Comparison of ENCODE assay signal across 17 cellular contexts in the genomic region with DNA sequence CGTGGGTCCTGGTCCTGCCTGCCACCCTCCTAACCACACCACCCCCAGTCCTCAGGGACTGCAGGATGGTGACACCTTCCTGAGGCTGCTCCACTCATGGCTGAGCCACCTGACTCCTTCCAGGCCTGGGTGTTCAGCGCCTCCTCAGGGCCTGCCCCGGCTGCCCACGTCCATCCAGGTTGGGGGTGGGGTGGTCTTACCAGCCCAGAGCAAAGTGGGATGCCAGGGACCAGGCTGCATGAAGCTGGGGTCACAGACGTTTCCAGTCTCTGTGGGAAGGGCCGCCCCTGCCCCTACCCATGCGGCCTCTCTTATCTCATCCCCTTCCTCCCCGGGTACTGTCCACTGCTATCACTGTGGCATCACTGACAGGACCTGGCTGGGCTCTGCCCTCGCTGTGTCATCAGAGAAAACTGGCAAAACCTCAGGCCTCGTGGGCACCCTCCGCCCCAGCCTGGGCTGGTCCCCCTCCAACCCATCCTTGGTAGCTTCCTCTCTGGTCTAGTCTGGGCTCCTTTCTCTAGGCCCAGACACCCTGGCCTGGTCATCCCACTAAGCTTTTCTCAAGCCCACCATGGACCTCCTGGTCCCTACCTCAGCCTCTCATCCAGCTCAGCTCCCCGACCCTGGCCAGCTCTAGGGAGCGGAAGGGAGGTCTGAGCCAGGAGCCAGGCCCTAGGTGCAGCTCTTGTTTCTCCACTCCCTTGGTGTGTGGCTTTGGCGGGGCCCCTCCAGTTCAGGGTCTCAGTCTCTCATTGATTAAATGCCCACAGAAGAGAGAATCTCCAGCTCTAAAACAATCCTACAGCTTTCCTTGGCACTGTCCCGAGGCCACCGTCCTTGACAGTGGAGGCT. TPM values are rescaled to one million over a fixed set of nuclear protein-coding genes. Genes with fewer than 3 reads are reported as not detected.
"Had no signal": no experiment of that assay in that cellular context is flagged by ENCODE, and none has a peak within 500 bp of the region (broad histone marks: within the 10 kb centered on the region; RNA-seq: fewer than 3 reads in every experiment).

No MANE protein-coding gene starts in this region.

- DNase-seq: activated CD4-positive, CD25-positive, alpha-beta regulatory T cell treated with anti-CD3 and anti-CD28 coated beads, Interleukin-2, amount 50 U/mL, for 72 hours; activated CD8-positive, alpha-beta memory T cell treated with anti-CD3 and anti-CD28 coated beads for 24 hours; activated CD8-positive, alpha-beta memory T cell treated with anti-CD3 and anti-CD28 coated beads, Interleukin-2, amount 50 U/mL, for 48 hours; activated effector memory CD4-positive, alpha-beta T cell treated with anti-CD3 and anti-CD28 coated beads, Interleukin-2, amount 50 U/mL, for 16 hours; activated T-cell treated with anti-CD3 and anti-CD28 coated beads, Interleukin-2, amount 50 U/mL, for 48 hours; cerebellar nuclear complex; effector CD8-positive, alpha-beta T cell; heart right ventricle; kidney glomerular epithelial cell; left ventricle myocardium inferior; pancreas; sigmoid colon; stimulated activated CD4-positive, alpha-beta T cell treated with anti-CD3 and anti-CD28 coated beads, Interleukin-4, amount 100 ng/mL, for 4 hours; stimulated activated naive B cell treated with anti-CD40 and anti-IgM and Interleukin-4, amounts not matched to agents 10 μg/mL and 1 μg/mL and 100 μg/mL, for 72 hours had no signal

- H3K27ac ChIP-seq: gastroesophageal sphincter, heart right ventricle, left ventricle myocardium inferior, pancreas, sigmoid colon had no signal

- ATAC-seq: esophagus mucosa; gastroesophageal sphincter; heart right ventricle; pancreas; stimulated activated naive B cell treated with anti-CD40 and anti-IgM and Interleukin-4, amounts not matched to agents 10 μg/mL and 1 μg/mL and 100 μg/mL, for 72 hours had no signal

- FAIRE-seq: bronchial epithelial cell, pancreas had no signal

- H3K27me3 ChIP-seq: pancreas had no signal

- H3K36me3 ChIP-seq: gastroesophageal sphincter, heart right ventricle, left ventricle myocardium inferior, pancreas, sigmoid colon had no signal

- H3K4me1 ChIP-seq: gastroesophageal sphincter, heart right ventricle, left ventricle myocardium inferior, pancreas, sigmoid colon had no signal

- H3K4me3 ChIP-seq: gastroesophageal sphincter, heart right ventricle, left ventricle myocardium inferior, pancreas, sigmoid colon had no signal

- H3K9me3 ChIP-seq: gastroesophageal sphincter, heart right ventricle, left ventricle myocardium inferior, pancreas, sigmoid colon had no signal

RNA-seq across cellular contexts. Expression of gene WNT7A, which starts 32.9 kb away (rescaled TPM):
- total RNA-seq: heart right ventricle, left ventricle myocardium inferior, sigmoid colon had no signal
- polyA plus RNA-seq: heart right ventricle had no signal
